32 cellular contexts compared by ENCODE assay signal in genomic region chr5:5609935-5610334, GRCh38.
"Had no signal": no experiment of that assay in that cellular context is flagged by ENCODE, and none has a peak within 500 bp of the region (broad histone marks: within the 10 kb centered on the region; RNA-seq: fewer than 3 reads in every experiment).

No MANE protein-coding gene starts in this region.

- H3K9me3 ChIP-seq: adrenal gland, ascending aorta, body of pancreas, breast epithelium had no signal

- ATAC-seq: activated naive CD4-positive, alpha-beta T cell treated with anti-CD3 and anti-CD28 coated beads, Interleukin-2, amount 50 U/mL, for 72 hours; activated naive CD8-positive, alpha-beta T cell treated with anti-CD3 and anti-CD28 coated beads, Interleukin-2, amount 50 U/mL, for 24 hours; activated T-cell treated with anti-CD3 and anti-CD28 coated beads, Interleukin-2, amount 50 U/mL, for 4 hours; activated T-cell treated with anti-CD3 and anti-CD28 coated beads, Interleukin-2, amount 50 U/mL, for 72 hours; activated T-helper 17 cell treated with anti-CD3 and anti-CD28 coated beads, Interleukin-2, amount 50 U/mL, for 72 hours; body of pancreas had no signal

- H3K27ac ChIP-seq: adrenal gland, ascending aorta, body of pancreas, brain microvascular endothelial cell, breast epithelium, cardiac muscle cell had no signal

- H3K4me3 ChIP-seq: adrenal gland, ascending aorta, body of pancreas, breast epithelium, cardiac muscle cell had no signal

- H3K27me3 ChIP-seq: adrenal gland, ascending aorta, body of pancreas, brain microvascular endothelial cell, breast epithelium, cardiac muscle cell had no signal

- H3K36me3 ChIP-seq: adrenal gland, ascending aorta, brain microvascular endothelial cell, breast epithelium, cardiac muscle cell had no signal

- DNase-seq: activated effector memory CD4-positive, alpha-beta T cell treated with anti-CD3 and anti-CD28 coated beads, Interleukin-2, amount 50 U/mL, for 16 hours; activated effector memory CD4-positive, alpha-beta T cell treated with Interleukin-2 at 50 U/mL for 16 hours; activated gamma-delta T cell; activated gamma-delta T cell treated with Interleukin-2 at 50 U/mL for 16 hours; activated naive CD4-positive, alpha-beta T cell; activated naive CD4-positive, alpha-beta T cell treated with anti-CD3 and anti-CD28 coated beads for 36 hours; activated naive CD4-positive, alpha-beta T cell treated with anti-CD3 and anti-CD28 coated beads, Interleukin-2, amount 10 ng/mL, durations not matched to agents 7 days and 5 days; activated naive CD4-positive, alpha-beta T cell treated with anti-CD3 and anti-CD28 coated beads, Interleukin-2, amount 50 U/mL, for 16 hours; activated naive CD4-positive, alpha-beta T cell treated with Interleukin-2 at 50 U/mL for 16 hours; activated naive CD8-positive, alpha-beta T cell treated with anti-CD3 and anti-CD28 coated beads for 36 hours; activated naive CD8-positive, alpha-beta T cell treated with anti-CD3 and anti-CD28 coated beads, Interleukin-2, amount 10 ng/mL, durations not matched to agents 7 days and 5 days; activated naive CD8-positive, alpha-beta T cell treated with anti-CD3 and anti-CD28 coated beads, Interleukin-2, amount 50 U/mL, for 24 hours; activated T-cell treated with anti-CD3 and anti-CD28 coated beads, Interleukin-2, amount 50 U/mL, for 24 hours; activated T-cell treated with anti-CD3 and anti-CD28 coated beads, Interleukin-2, amount 50 U/mL, for 4 hours; activated T-cell treated with anti-CD3 and anti-CD28 coated beads, Interleukin-2, amount 50 U/mL, for 48 hours; activated T-cell treated with anti-CD3 and anti-CD28 coated beads, Interleukin-2, amount 50 U/mL, for 72 hours; adrenal gland; amniotic stem cell; amygdala; anterior cingulate cortex; body of pancreas; brain microvascular endothelial cell; caudate nucleus; central memory CD4-positive, alpha-beta T cell; cerebellar nuclear complex had no signal

- FAIRE-seq: astrocyte, bronchial epithelial cell had no signal

- H3K4me1 ChIP-seq: ascending aorta, body of pancreas, breast epithelium had no signal
